12 cellular contexts compared by ENCODE assay signal in genomic region chr2:102080451-102081054, GRCh38.
A peak's percentile ranks its signal among the peaks of the same experiment; 100 is the strongest.
DNase-seq lines count a peak whose midpoint lies in the region; ATAC-seq, FAIRE-seq and TF ChIP-seq lines count a peak whose summit lies in the region.
"Had no signal": no experiment of that assay in that cellular context is flagged by ENCODE, and none has a peak within 500 bp of the region (broad histone marks: within the 10 kb centered on the region; RNA-seq: fewer than 3 reads in every experiment).

No MANE protein-coding gene starts in this region.

- H3K4me2 ChIP-seq in BLaER1 treated with 17β-estradiol and CSF1 and Interleukin-3, amounts not matched to agents 10 nM and 100 nM: peak overlapping the region in 6 of 11 experiments; percentile 55 to 87 (median 69); a peak in 10 of 22 replicates

- no peaks in the 10 kb centered on the region for H3K36me3 ChIP-seq in BLaER1 treated with 17β-estradiol and CSF1 and Interleukin-3, amounts not matched to agents 10 nM and 100 nM
- no peaks in the 10 kb centered on the region for H3K36me3 ChIP-seq in adipocyte (ENCODE audit: control insufficient read depth, insufficient read depth, low read length, severe bottlenecking)
- H3K36me3 ChIP-seq: spleen, thyroid gland had no signal

- H3K9ac ChIP-seq in BLaER1 treated with 17β-estradiol and CSF1 and Interleukin-3, amounts not matched to agents 10 nM and 100 nM: no peak overlapping the region
- no peak overlapping the region for H3K9ac ChIP-seq in adipocyte (ENCODE audit: low read length)

- H4K20me1 ChIP-seq in BLaER1 treated with 17β-estradiol and CSF1 and Interleukin-3, amounts not matched to agents 10 nM and 100 nM: no peaks in the 10 kb centered on the region

- H3K27ac ChIP-seq in BLaER1 treated with 17β-estradiol and CSF1 and Interleukin-3, amounts not matched to agents 10 nM and 100 nM: no peak overlapping the region
- H3K27ac ChIP-seq: thyroid gland had no signal

- ATAC-seq in GM18873 (IDR thresholded peaks at IDR 0.05; ENCODE audit: low FRiP score, unreplicated experiment) (peak; percentile 72), HG03135 (IDR thresholded peaks at IDR 0.05; ENCODE audit: unreplicated experiment) (peak; percentile 33)
- ATAC-seq: left lobe of liver, PC-3 had no signal

- TF ChIP-seq POLR2A in GM12892 (IDR thresholded peaks at IDR 0.05; ENCODE audit: low read depth, low read length): no peak

- no peaks in the 10 kb centered on the region for H3K27me3 ChIP-seq in BLaER1 treated with 17β-estradiol and CSF1 and Interleukin-3, amounts not matched to agents 10 nM and 100 nM
- H3K27me3 ChIP-seq in adipocyte (replicated peaks; ENCODE audit: control insufficient read depth, insufficient read depth, low read length): no peaks in the 10 kb centered on the region
- H3K27me3 ChIP-seq: thyroid gland had no signal

- no peaks in the 10 kb centered on the region; a peak in 1 of 22 replicates for H3K9me3 ChIP-seq in BLaER1 treated with 17β-estradiol and CSF1 and Interleukin-3, amounts not matched to agents 10 nM and 100 nM (replicated peaks in 1 of 11)
- H3K9me3 ChIP-seq in adipocyte (ENCODE audit: control insufficient read depth, low read length): no peaks in the 10 kb centered on the region
- H3K9me3 ChIP-seq: spleen, thyroid gland had no signal

- no peak for FAIRE-seq in GM12892 (lab: Jason Lieb, UNC)

- peak; percentile 32 for DNase-seq in adipocyte (ENCODE audit: low read depth)
- DNase-seq in medulla oblongata (ENCODE audit: extremely low spot score): no peak
- no peak for DNase-seq in cortex of kidney (lab: John Stamatoyannopoulos, UW)
- no peak for DNase-seq in GM12892 (ENCODE audit: insufficient read length)
- no peak for DNase-seq in putamen (ENCODE audit: low spot score)
- DNase-seq: PC-3, spleen, thyroid gland had no signal

- H3K4me1 ChIP-seq in BLaER1 treated with 17β-estradiol and CSF1 and Interleukin-3, amounts not matched to agents 10 nM and 100 nM: peaks cover 24 to 44% (median 34%) of the 10 kb centered on the region in 10 experiments
- H3K4me1 ChIP-seq in adipocyte (ENCODE audit: control insufficient read depth, insufficient read depth, low read length): peaks cover 25% of the 10 kb centered on the region

- H3K4me3 ChIP-seq in BLaER1 treated with 17β-estradiol and CSF1 and Interleukin-3, amounts not matched to agents 10 nM and 100 nM: no peak overlapping the region
- no peak overlapping the region for H3K4me3 ChIP-seq in adipocyte (ENCODE audit: low read length)
- H3K4me3 ChIP-seq: spleen, thyroid gland had no signal
